In the genomic region with DNA sequence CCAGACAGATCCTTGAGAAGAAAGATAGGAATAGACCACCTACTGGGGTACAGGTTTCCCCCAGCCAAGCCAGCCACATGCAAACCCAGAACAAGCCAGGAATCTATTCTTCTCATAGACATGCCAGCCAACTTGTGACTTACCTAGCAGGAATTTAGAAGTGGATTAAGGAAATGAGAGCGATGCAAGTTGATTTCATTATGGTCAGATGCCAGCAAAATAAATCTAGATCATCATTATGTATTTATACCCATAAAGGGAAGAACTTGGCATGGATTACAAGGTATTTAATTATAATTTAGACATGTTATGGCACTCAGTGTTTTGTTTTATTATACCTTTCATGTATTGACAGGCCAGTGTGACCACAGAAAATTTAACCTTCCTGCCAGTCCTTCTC, we compare ENCODE assay signal across 22 cellular contexts.
"Had no signal": no experiment of that assay in that cellular context is flagged by ENCODE, and none has a peak within 500 bp of the region (broad histone marks: within the 10 kb centered on the region; RNA-seq: fewer than 3 reads in every experiment).

No MANE protein-coding gene starts in this region.

- H3K36me3 Mint-ChIP-seq: activated CD8-positive, alpha-beta memory T cell treated with anti-CD3 and anti-CD28 coated beads, Interleukin-2, amount 10 ng/mL, durations not matched to agents 7 days and 5 days; type B pancreatic cell had no signal

- H3K4me3 Mint-ChIP-seq: activated CD4-positive, alpha-beta T cell treated with anti-CD3 and anti-CD28 coated beads, Interleukin-2, amount 10 ng/mL, durations not matched to agents 24 days and 14 days; activated CD8-positive, alpha-beta memory T cell treated with anti-CD3 and anti-CD28 coated beads, Interleukin-2, amount 10 ng/mL, durations not matched to agents 7 days and 5 days; activated CD8-positive, alpha-beta T cell treated with anti-CD3 and anti-CD28 coated beads for 36 hours; memory B cell; natural killer cell treated with Interleukin-12 subunit alpha and Interleukin-12 subunit beta and Interleukin-15 and Interleukin-18, amount 100 ng/mL, for 72 hours; type B pancreatic cell had no signal

- ATAC-seq: activated CD4-positive, CD25-positive, alpha-beta regulatory T cell treated with anti-CD3 and anti-CD28 coated beads, Interleukin-2, amount 50 U/mL, for 24 hours; activated CD8-positive, alpha-beta memory T cell treated with anti-CD3 and anti-CD28 coated beads, Interleukin-2, amount 10 ng/mL, durations not matched to agents 7 days and 5 days; activated CD8-positive, alpha-beta T cell treated with anti-CD3 and anti-CD28 coated beads for 36 hours; activated naive CD4-positive, alpha-beta T cell treated with anti-CD3 and anti-CD28 coated beads, Interleukin-2, amount 50 U/mL, for 72 hours; natural killer cell treated with Interleukin-12 subunit alpha and Interleukin-12 subunit beta and Interleukin-15 and Interleukin-18, amount 100 ng/mL, for 72 hours had no signal

- H3K27me3 Mint-ChIP-seq: activated CD4-positive, alpha-beta T cell treated with anti-CD3 and anti-CD28 coated beads, Interleukin-2, amount 10 ng/mL, durations not matched to agents 24 days and 14 days; activated CD8-positive, alpha-beta memory T cell treated with anti-CD3 and anti-CD28 coated beads, Interleukin-2, amount 10 ng/mL, durations not matched to agents 7 days and 5 days; activated CD8-positive, alpha-beta T cell treated with anti-CD3 and anti-CD28 coated beads for 36 hours; progenitor cell of endocrine pancreas; type B pancreatic cell had no signal

- H3K27ac ChIP-seq: adrenal gland, spleen, thoracic aorta, vagina, VCaP had no signal

- H3K9me3 ChIP-seq: adrenal gland, thoracic aorta, vagina had no signal

- H3K4me3 ChIP-seq: adrenal gland, spleen, thoracic aorta, vagina had no signal

- H3K4me1 ChIP-seq: adrenal gland, spleen, vagina had no signal

- H3K36me3 ChIP-seq: adrenal gland, spleen, thoracic aorta, vagina had no signal

- H3K27ac Mint-ChIP-seq: activated CD4-positive, alpha-beta T cell treated with anti-CD3 and anti-CD28 coated beads, Interleukin-2, amount 10 ng/mL, durations not matched to agents 24 days and 14 days; activated CD8-positive, alpha-beta memory T cell treated with anti-CD3 and anti-CD28 coated beads, Interleukin-2, amount 10 ng/mL, durations not matched to agents 7 days and 5 days; activated CD8-positive, alpha-beta T cell treated with anti-CD3 and anti-CD28 coated beads for 36 hours; activated naive CD4-positive, alpha-beta T cell treated with anti-CD3 and anti-CD28 coated beads, Interleukin-2, amount 50 U/mL, for 72 hours; memory B cell; natural killer cell treated with Interleukin-12 subunit alpha and Interleukin-12 subunit beta and Interleukin-15 and Interleukin-18, amount 100 ng/mL, for 72 hours; progenitor cell of endocrine pancreas; type B pancreatic cell had no signal

- H3K4me1 Mint-ChIP-seq: activated CD4-positive, alpha-beta T cell treated with anti-CD3 and anti-CD28 coated beads, Interleukin-2, amount 10 ng/mL, durations not matched to agents 24 days and 14 days; activated CD8-positive, alpha-beta memory T cell treated with anti-CD3 and anti-CD28 coated beads, Interleukin-2, amount 10 ng/mL, durations not matched to agents 7 days and 5 days; memory B cell had no signal

- H3K9me3 Mint-ChIP-seq: activated CD8-positive, alpha-beta T cell treated with anti-CD3 and anti-CD28 coated beads for 36 hours had no signal

- H3K27me3 ChIP-seq: adrenal gland, spleen, vagina had no signal

- DNase-seq: activated CD8-positive, alpha-beta memory T cell treated with anti-CD3 and anti-CD28 coated beads, Interleukin-2, amount 10 ng/mL, durations not matched to agents 7 days and 5 days; activated CD8-positive, alpha-beta T cell treated with anti-CD3 and anti-CD28 coated beads for 36 hours; activated gamma-delta T cell treated with Interleukin-2 at 50 U/mL for 16 hours; adrenal gland; cerebellar nuclear complex; erythroblast; head of caudate nucleus; hypothalamus; retina; spleen; stimulated activated CD4-positive, alpha-beta T cell treated with anti-CD3 and anti-CD28 coated beads, Interleukin-4, amount 100 ng/mL, for 1 hour; stimulated activated naive CD4-positive, alpha-beta T cell treated with Interleukin-2 at 50 U/mL for 16 hours had no signal
